In genomic region chr1:219574484-219575087, GRCh38 we compare ENCODE assay signal across 17 cellular contexts. TPM values are rescaled to one million over a fixed set of nuclear protein-coding genes. Genes with fewer than 3 reads are reported as not detected.
DNase-seq lines count a peak whose midpoint lies in the region; ATAC-seq and TF ChIP-seq lines count a peak whose summit lies in the region.
"Had no signal": no experiment of that assay in that cellular context is flagged by ENCODE, and none has a peak within 500 bp of the region (broad histone marks: within the 10 kb centered on the region; RNA-seq: fewer than 3 reads in every experiment).

No MANE protein-coding gene starts in this region.

- H2BK5ac ChIP-seq in mesendoderm (ENCODE audit: low read length) = no peak overlapping the region

- H2BK15ac ChIP-seq in mesendoderm (replicated peaks; ENCODE audit: low read depth) = no peak overlapping the region

- H3K9ac ChIP-seq in mesendoderm (ENCODE audit: low read length) = no peak overlapping the region

- no peak for TF ChIP-seq CTCF in Peyer's patch (IDR thresholded peaks at IDR 0.05)

- H3K36me3 ChIP-seq in mesendoderm (ENCODE audit: control insufficient read depth, insufficient read depth, low read length) (no peaks in the 10 kb centered on the region), Peyer's patch (no peaks in the 10 kb centered on the region)

- ATAC-seq in GM18868 (IDR thresholded peaks at IDR 0.05; ENCODE audit: unreplicated experiment) = peak; percentile 63
- ATAC-seq in HG02870 (IDR thresholded peaks at IDR 0.05; ENCODE audit: unreplicated experiment) = peak; percentile 36
- ATAC-seq in GM21381 (IDR thresholded peaks at IDR 0.05; ENCODE audit: unreplicated experiment) = no peak
- ATAC-seq: Panc1, SK-N-SH treated with all-trans-retinoic acid at 6 μM for 48 hours, T-cell had no signal

- no peaks in the 10 kb centered on the region for H3K79me2 ChIP-seq in mesendoderm (ENCODE audit: control insufficient read depth, insufficient read depth, low read length)

- H3K9me3 ChIP-seq in Peyer's patch = no peaks in the 10 kb centered on the region

- no peak overlapping the region for H4K8ac ChIP-seq in mesendoderm (ENCODE audit: low read depth, low read length)

- H3K4ac ChIP-seq in mesendoderm (ENCODE audit: low read depth, low read length) = no peak overlapping the region

- peaks cover 7% of the 10 kb centered on the region for H3K4me1 ChIP-seq in mesendoderm (ENCODE audit: control insufficient read depth, low read depth, low read length)
- no peaks in the 10 kb centered on the region for H3K4me1 ChIP-seq in Peyer's patch

- DNase-seq in ELF-1 (ENCODE audit: low read depth, low spot score) (peak; percentile 57), mesendoderm (peak; percentile 69), Peyer's patch (no peak)
- DNase-seq in stimulated activated naive CD4-positive, alpha-beta T cell treated with Interleukin-2 at 50 U/mL for 16 hours (lab: John Stamatoyannopoulos, UW) = no peak
- DNase-seq: GDM1; KG1; NCI-H187; NCI-H2107; NCI-H2227 treated with DMSO at 0.1 percent for 48 hours; NK-92 treated with Interleukin-12 subunit alpha and Interleukin-12 subunit beta, amount 100 ng/mL, for 24 hours; T-cell had no signal

- TF ChIP-seq POLR2A in Peyer's patch (IDR thresholded peaks at IDR 0.05) = no peak

- H3K4me3 ChIP-seq in mesendoderm (ENCODE audit: low read length) = no peak overlapping the region
- H3K4me3 ChIP-seq in Peyer's patch = no peak overlapping the region

- H3K79me1 ChIP-seq in mesendoderm (ENCODE audit: low read length) = no peaks in the 10 kb centered on the region

- H3K23ac ChIP-seq in mesendoderm (ENCODE audit: low read length) = no peak overlapping the region

- no peak overlapping the region for H4K5ac ChIP-seq in mesendoderm (ENCODE audit: low read length)

- H2BK120ac ChIP-seq in mesendoderm (ENCODE audit: low read depth, low read length) = no peak overlapping the region

- H3K27me3 ChIP-seq in mesendoderm (ENCODE audit: insufficient read depth, low read length, poor library complexity) (no peaks in the 10 kb centered on the region), Peyer's patch (peaks cover 0 to 3% of the 10 kb centered on the region in 2 donors)

- WGBS in mesendoderm (ENCODE audit: extremely low coverage, insufficient coverage, low lambda C conversion rate) = no CpG with 5 or more reads among the region's 4 CpGs

- no peak overlapping the region for H3K4me2 ChIP-seq in mesendoderm (ENCODE audit: low read length)

- H3K18ac ChIP-seq in mesendoderm (ENCODE audit: low read length) = no peak overlapping the region

- H2AK5ac ChIP-seq in mesendoderm (ENCODE audit: low read length) = no peak overlapping the region

- H3K27ac ChIP-seq in mesendoderm (ENCODE audit: low read depth, low read length) (no peak overlapping the region), Peyer's patch (no peak overlapping the region)

- H3K56ac ChIP-seq in mesendoderm (ENCODE audit: low read length) = no peak overlapping the region

RNA-seq across cellular contexts. Expression of gene ZC3H11B, which starts 38.3 kb away (rescaled TPM):
- 0.06 TPM for polyA plus RNA-seq in mesendoderm (2013, experiment 1 of 2)
- polyA plus RNA-seq in mesendoderm (2013, experiment 2 of 2) = 0.03 TPM
- under 1 TPM in 1 of 4 donors, not detected in 3; 0.57 TPM for total RNA-seq in Peyer's patch
- total RNA-seq: HT1080 had no signal

Comparison
In these comparisons a context has a peak if more than half of its experiments do, and no peak if none do; other contexts are left out.
1. DNase-seq: peak in ELF-1 (single experiment) and mesendoderm (single experiment); none in Peyer's patch (0 of 3) and stimulated activated naive CD4-positive, alpha-beta T cell treated with Interleukin-2 at 50 U/mL for 16 hours (single experiment).